Comparison of ENCODE assay signal across 15 cellular contexts in the genomic region with DNA sequence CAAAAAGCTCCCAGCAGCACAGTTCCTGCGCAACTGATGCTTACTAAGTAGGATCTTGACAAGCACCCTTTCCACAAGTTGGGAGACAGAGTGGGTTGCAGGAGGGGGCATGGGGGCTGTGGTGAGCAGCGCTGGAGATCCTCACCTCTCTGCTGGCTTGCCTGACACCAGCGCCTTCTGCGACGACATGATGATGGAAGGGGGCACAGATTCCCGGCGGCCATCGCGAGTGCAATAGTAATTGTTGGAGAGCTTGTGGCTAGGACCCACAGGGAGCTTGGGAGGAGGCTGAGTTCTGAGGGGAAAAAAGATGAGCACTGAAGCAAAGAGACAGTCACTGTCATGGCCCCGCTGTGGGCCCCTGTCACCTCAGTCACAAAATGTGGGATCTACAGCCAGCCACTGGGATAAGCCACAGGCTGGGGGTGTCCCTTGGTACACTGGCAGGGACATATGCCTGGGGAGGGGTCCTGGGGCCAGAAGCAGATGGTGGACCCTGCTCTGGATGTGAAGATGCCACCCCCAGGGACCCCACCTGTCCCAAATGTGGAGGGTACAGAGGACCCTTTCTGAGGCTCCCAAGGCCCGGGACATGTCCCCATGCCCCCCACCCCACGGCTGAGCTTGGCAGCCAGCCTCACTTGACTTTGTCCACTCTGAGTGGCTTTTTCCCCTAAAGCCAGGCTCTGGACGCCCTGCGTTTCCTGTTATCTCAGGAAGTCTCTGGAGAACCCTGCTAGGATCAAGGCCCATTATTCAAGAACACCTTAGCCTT. TPM values are rescaled to one million over a fixed set of nuclear protein-coding genes. Genes with fewer than 3 reads are reported as not detected.
DNase-seq lines count a peak whose midpoint lies in the region; ATAC-seq and TF ChIP-seq lines count a peak whose summit lies in the region.
"Had no signal": no experiment of that assay in that cellular context is flagged by ENCODE, and none has a peak within 500 bp of the region (broad histone marks: within the 10 kb centered on the region; RNA-seq: fewer than 3 reads in every experiment).

No MANE protein-coding gene starts in this region.

- no peaks in the 10 kb centered on the region for H3K9me3 Mint-ChIP-seq in CD4-positive, alpha-beta T cell
- H3K9me3 Mint-ChIP-seq: HFFc6, neural progenitor cell had no signal

- no peaks in the 10 kb centered on the region for H3K9me2 ChIP-seq in OCI-LY7 (ENCODE audit: insufficient read depth, low read length)

- POLR2A ChIA-PET in CD4-positive, alpha-beta T cell (lab: Charles Lee), result no interaction called here
- POLR2A ChIA-PET in OCI-LY7 (lab: Charles Lee), result interaction anchor here (0.6 kb wide), 1 partner anchor 69 kb away, joined by 3 read pairs; no protein-coding TSS in a partner anchor

- ATAC-seq in CD4-positive, alpha-beta T cell (ENCODE audit: poor library complexity), result no peak
- no peak for ATAC-seq in HG02642 (IDR thresholded peaks at IDR 0.05; ENCODE audit: poor library complexity, unreplicated experiment)

- no peaks in the 10 kb centered on the region for H3K27me3 Mint-ChIP-seq in CD4-positive, alpha-beta T cell

- H3K27ac ChIP-seq in CD4-positive, alpha-beta T cell (ENCODE audit: low read depth, low read length), result no peak overlapping the region
- H3K27ac ChIP-seq in OCI-LY7 (ENCODE audit: low read depth, low read length, poor library complexity, severe bottlenecking), result no peak overlapping the region
- H3K27ac ChIP-seq: neural progenitor cell, testis had no signal

- no peak for DNase-seq in CD4-positive, alpha-beta T cell
- DNase-seq in OCI-LY7 (ENCODE audit: low spot score) (no peak), kidney tubule cell (ENCODE audit: low spot score) (no peak)
- DNase-seq: activated CD4-positive, alpha-beta T cell treated with anti-CD3 and anti-CD28 coated beads, Interleukin-2, amount 50 U/mL, for 48 hours; foreskin melanocyte; HFFc6; NCI-H1694; NCI-H446; OCI-M1; retina; stimulated activated CD4-positive, alpha-beta T cell treated with anti-CD3 and anti-CD28 coated beads, Interleukin-1b, Interleukin-23, amount 100 ng/mL, for 48 hours; testis had no signal

- H3K79me2 ChIP-seq in OCI-LY7 (ENCODE audit: insufficient read depth, low read depth, low read length), result peaks cover 31% of the 10 kb centered on the region

- H3K9me3 ChIP-seq in CD4-positive, alpha-beta T cell (ENCODE audit: control insufficient read depth, low read length), result no peaks in the 10 kb centered on the region
- no peaks in the 10 kb centered on the region for H3K9me3 ChIP-seq in OCI-LY7 (ENCODE audit: low read length)
- H3K9me3 ChIP-seq: adrenal gland, testis had no signal

- H3K36me3 Mint-ChIP-seq in CD4-positive, alpha-beta T cell (ENCODE audit: low read depth), result peaks cover 54% of the 10 kb centered on the region

- peaks cover 22% of the 10 kb centered on the region for H3K4me1 Mint-ChIP-seq in CD4-positive, alpha-beta T cell (ENCODE audit: low read depth)

- H4K20me1 ChIP-seq in OCI-LY7 (ENCODE audit: insufficient read depth, low read length), result 0 out of 2 replicates have a peak, but pooled peaks cover under 1% of the 10 kb centered on the region

- H2AFZ ChIP-seq in OCI-LY7 (ENCODE audit: low read length), result no peak overlapping the region
- H2AFZ ChIP-seq: neural progenitor cell had no signal

- CTCF ChIA-PET in CD4-positive, alpha-beta T cell (lab: Charles Lee), result no interaction called here
- CTCF ChIA-PET in OCI-LY7 (lab: Charles Lee; ENCODE audit: unreplicated experiment), result no interaction called here

- H3K4me1 ChIP-seq in OCI-LY7 (ENCODE audit: insufficient read depth, low read length, poor library complexity, severe bottlenecking), result peaks cover 29% of the 10 kb centered on the region

- no peak overlapping the region for H3K4me3 ChIP-seq in OCI-LY7 (ENCODE audit: low read depth, low read length, poor library complexity, severe bottlenecking)
- H3K4me3 ChIP-seq: adrenal gland, neural progenitor cell, testis had no signal

- H3K4me2 ChIP-seq in OCI-LY7 (ENCODE audit: low read length), result peak overlapping the region; percentile 33
- H3K4me2 ChIP-seq: neural progenitor cell had no signal

- H3K27ac Mint-ChIP-seq in CD4-positive, alpha-beta T cell, result no peak overlapping the region
- H3K27ac Mint-ChIP-seq: HFFc6, neural progenitor cell had no signal

- no peak for TF ChIP-seq CTCF in CD4-positive, alpha-beta T cell (IDR thresholded peaks at IDR 0.05)
- 0 out of 2 replicates have a peak, but pooled peaks have one; percentile 37 for TF ChIP-seq CTCF in OCI-LY7 (conservative IDR thresholded peaks at IDR 0.05; ENCODE audit: low read length)

- intact Hi-C loops in CD4-positive, alpha-beta T cell (cut with DNase I, micrococcal nuclease), result no loop called here
- intact Hi-C loops in OCI-LY7 (cut with micrococcal nuclease; ENCODE audit: unreplicated experiment), result no loop called here

- no peaks in the 10 kb centered on the region for H3K27me3 ChIP-seq in CD4-positive, alpha-beta T cell (ENCODE audit: control insufficient read depth, insufficient read depth, low read length)
- H3K27me3 ChIP-seq: adrenal gland, neural progenitor cell, testis had no signal

- peaks cover 74% of the 10 kb centered on the region for H3K36me3 ChIP-seq in OCI-LY7 (ENCODE audit: insufficient read depth, low read length)
- H3K36me3 ChIP-seq: neural progenitor cell had no signal

- no TSS peak for BruUV-seq in OCI-LY7 (replicated peaks; lab: Mats Ljungman, UMichigan)

- H3K4me3 Mint-ChIP-seq in CD4-positive, alpha-beta T cell, result peak overlapping the region; percentile 30
- H3K4me3 Mint-ChIP-seq: HFFc6, neural progenitor cell had no signal

RNA-seq across cellular contexts. Expression of a gene that starts 4.6 kb away (rescaled TPM):
- 10 to 100 TPM; 42.0 to 42.7 TPM for total RNA-seq in CD4-positive, alpha-beta T cell
- total RNA-seq in OCI-LY7 (2014; rRNA removed; shearing (Covaris generic)), result 59.2 and 93.0 TPM in 2 replicates
- total RNA-seq in OCI-LY7 (2022), result 103 and 106 TPM in 2 replicates

RNA-seq across cellular contexts. Expression of a gene that starts 4.8 kb away (rescaled TPM):
- 1,000 to 10,000 TPM; 3,333 to 3,342 TPM for total RNA-seq in CD4-positive, alpha-beta T cell
- 1,636 and 2,574 TPM in 2 replicates for total RNA-seq in OCI-LY7 (2014; rRNA removed; shearing (Covaris generic))
- total RNA-seq in OCI-LY7 (2022), result 2,187 and 2,253 TPM in 2 replicates

RNA-seq across cellular contexts. Expression of a gene that starts 8.4 kb away (rescaled TPM):
- total RNA-seq in CD4-positive, alpha-beta T cell, result 10 to 100 TPM; 17.1 to 17.6 TPM
- total RNA-seq in OCI-LY7 (2014; rRNA removed; shearing (Covaris generic)), result 39.0 and 49.2 TPM in 2 replicates
- total RNA-seq in OCI-LY7 (2022), result 35.9 and 39.1 TPM in 2 replicates

RNA-seq across cellular contexts. Expression of a gene that starts 26.5 kb away (rescaled TPM):
- 1 to 10 TPM in 1 of 2 experiments, under 1 TPM in 1; 0.87 to 1.1 TPM for total RNA-seq in CD4-positive, alpha-beta T cell
- 0.22 TPM in 1 of 2 replicates, not detected in the other for total RNA-seq in OCI-LY7 (2014; rRNA removed; shearing (Covaris generic))
- total RNA-seq in OCI-LY7 (2022), result 0.11 and 0.57 TPM in 2 replicates

RNA-seq across cellular contexts. Expression of a gene that starts 47.4 kb away (rescaled TPM):
- not detected for total RNA-seq in CD4-positive, alpha-beta T cell
- total RNA-seq in OCI-LY7 (2014; rRNA removed; shearing (Covaris generic)), result not detected in 2 replicates
- not detected in 2 replicates for total RNA-seq in OCI-LY7 (2022)
